Comparison of ENCODE assay signal across 23 cellular contexts in genomic region chr9:74275872-74276508, GRCh38.
A peak's percentile ranks its signal among the peaks of the same experiment; 100 is the strongest.
DNase-seq lines count a peak whose midpoint lies in the region; ATAC-seq and TF ChIP-seq lines count a peak whose summit lies in the region.
"Had no signal": no experiment of that assay in that cellular context is flagged by ENCODE, and none has a peak within 500 bp of the region (broad histone marks: within the 10 kb centered on the region; RNA-seq: fewer than 3 reads in every experiment).

No MANE protein-coding gene starts in this region.

- H3K4me3 Mint-ChIP-seq in chondrocyte (ENCODE audit: unreplicated experiment): no peak overlapping the region

- H3K4me1 ChIP-seq in DND-41 (ENCODE audit: insufficient read depth, low read length) (peaks cover 97% of the 10 kb centered on the region), spleen (no peaks in the 10 kb centered on the region)
- H3K4me1 ChIP-seq: SJSA1 had no signal

- DNase-seq in DND-41: no peak
- DNase-seq in GM06990 (ENCODE audit: extremely low read depth, insufficient read length): peak; percentile 1
- DNase-seq in chondrocyte (ENCODE audit: low spot score): peak; percentile 87
- peak; percentile 74 for DNase-seq in spleen
- DNase-seq in NCI-H128 (lab: John Stamatoyannopoulos, UW; ENCODE audit: unreplicated experiment): no peak
- no peak for DNase-seq in activated CD8-positive, alpha-beta memory T cell treated with anti-CD3 and anti-CD28 coated beads, Interleukin-2, amount 50 U/mL, for 4 hours
- DNase-seq: C1 segment of cervical spinal cord; CD4-positive, alpha-beta memory T cell; COR-L47; DMS53; MG63; NCI-H1105 treated with DMSO at 0.1 percent for 48 hours; NCI-H2029; NCI-H446; NCI-H524 treated with DMSO at 0.1 percent for 48 hours; NCI-H774; PC-3; Right ventricle myocardium superior had no signal

- peak overlapping the region; percentile 39 for H3K9ac ChIP-seq in DND-41 (ENCODE audit: low read depth, low read length)

- H3K4me3 ChIP-seq in DND-41 (ENCODE audit: low read depth in 1 of 2, low read length in 2 of 2) (no peak overlapping the region), GM06990 (replicated peaks; ENCODE audit: low read depth, low read length) (no peak overlapping the region), spleen (no peak overlapping the region)
- H3K4me3 ChIP-seq: GM12878, K562, MG63, SJSA1 had no signal

- H3K27ac ChIP-seq in DND-41 (ENCODE audit: low read length): peak overlapping the region; percentile 91
- H3K27ac ChIP-seq in spleen: no peak overlapping the region
- H3K27ac ChIP-seq: SJSA1 had no signal

- intact Hi-C loops in spleen (cut with DNase I; ENCODE audit: low total_unique reads): no loop called here

- no peaks in the 10 kb centered on the region for H3K27me3 Mint-ChIP-seq in chondrocyte (ENCODE audit: low read depth)
- H3K27me3 Mint-ChIP-seq: CD4-positive, alpha-beta memory T cell had no signal

- 91 to 93% (median 93%) methylated on average over 19 to 41 of the region's 41 CpGs for WGBS in spleen, 5 donors

- H3K27me3 ChIP-seq in DND-41 (ENCODE audit: insufficient read depth, low read length, poor library complexity) (no peaks in the 10 kb centered on the region), GM06990 (replicated peaks; ENCODE audit: control insufficient read depth, insufficient read depth, low read length) (no peaks in the 10 kb centered on the region), spleen (replicated peaks in 1 of 7) (no peaks in the 10 kb centered on the region)
- H3K27me3 ChIP-seq: MG63, SJSA1 had no signal

- no peaks in the 10 kb centered on the region for H3K4me1 Mint-ChIP-seq in chondrocyte (ENCODE audit: low read depth)

- H3K36me3 ChIP-seq in DND-41 (ENCODE audit: insufficient read depth, low read length): peaks cover 4% of the 10 kb centered on the region; the same call in 1 of the 2 replicates
- H3K36me3 ChIP-seq in GM06990 (ENCODE audit: control insufficient read depth, insufficient read depth, low read length): no peaks in the 10 kb centered on the region
- H3K36me3 ChIP-seq in spleen: no peaks in the 10 kb centered on the region
- H3K36me3 ChIP-seq: MG63, SJSA1 had no signal

- H3K4me2 ChIP-seq in DND-41 (ENCODE audit: insufficient read depth, low read length): no peak overlapping the region

- no peaks in the 10 kb centered on the region for H3K9me3 Mint-ChIP-seq in chondrocyte (ENCODE audit: low read depth)

- H2AFZ ChIP-seq in DND-41 (ENCODE audit: low read depth, low read length): no peak overlapping the region

- no peak for TF ChIP-seq POLR2A in spleen (IDR thresholded peaks at IDR 0.05)

- no peaks in the 10 kb centered on the region for H4K20me1 ChIP-seq in DND-41 (ENCODE audit: insufficient read depth, low read length)

- no peaks in the 10 kb centered on the region for H3K79me2 ChIP-seq in DND-41 (ENCODE audit: insufficient read depth, low read length)

- H3K36me3 Mint-ChIP-seq in chondrocyte (ENCODE audit: low read depth): no peaks in the 10 kb centered on the region
- H3K36me3 Mint-ChIP-seq: CD4-positive, alpha-beta memory T cell had no signal

- TF ChIP-seq CTCF in DND-41 (IDR thresholded peaks at IDR 0.05; ENCODE audit: borderline replicate concordance, extremely low read depth, low read length, poor library complexity, severe bottlenecking): no peak
- TF ChIP-seq CTCF in GM06990 (IDR thresholded peaks at IDR 0.05; ENCODE audit: insufficient read depth, low read length, poor library complexity, severe bottlenecking): no peak
- TF ChIP-seq CTCF in chondrocyte (IDR thresholded peaks at IDR 0.05): no peak
- TF ChIP-seq CTCF in spleen (IDR thresholded peaks at IDR 0.05 in 8 of 11, conservative IDR thresholded peaks at IDR 0.05 in 3 of 11): no peak

- ATAC-seq in DND-41 (ENCODE audit: insufficient read depth, low read depth) (no peak), HG03045 (IDR thresholded peaks at IDR 0.05; ENCODE audit: unreplicated experiment) (no peak), HG03108 (IDR thresholded peaks at IDR 0.05; ENCODE audit: unreplicated experiment) (no peak)
- ATAC-seq: K562, PC-3 had no signal

- H3K27ac Mint-ChIP-seq in chondrocyte (ENCODE audit: unreplicated experiment): no peak overlapping the region

- H3K9me3 ChIP-seq in DND-41 (ENCODE audit: insufficient read depth, low read length, severe bottlenecking): no peaks in the 10 kb centered on the region
- peaks cover 0 to 16% (median 0%) of the 10 kb centered on the region in 8 donors for H3K9me3 ChIP-seq in spleen
- H3K9me3 ChIP-seq: MG63, SJSA1 had no signal

Comparison
In these comparisons a context has a peak if more than half of its experiments do, and no peak if none do; other contexts are left out.
1. DNase-seq: peak in GM06990 (single experiment), chondrocyte (single experiment) and spleen (single experiment); none in DND-41 (single experiment), NCI-H128 (single experiment) and activated CD8-positive, alpha-beta memory T cell treated with anti-CD3 and anti-CD28 coated beads, Interleukin-2, amount 50 U/mL, for 4 hours (single experiment).